In the genomic region with DNA sequence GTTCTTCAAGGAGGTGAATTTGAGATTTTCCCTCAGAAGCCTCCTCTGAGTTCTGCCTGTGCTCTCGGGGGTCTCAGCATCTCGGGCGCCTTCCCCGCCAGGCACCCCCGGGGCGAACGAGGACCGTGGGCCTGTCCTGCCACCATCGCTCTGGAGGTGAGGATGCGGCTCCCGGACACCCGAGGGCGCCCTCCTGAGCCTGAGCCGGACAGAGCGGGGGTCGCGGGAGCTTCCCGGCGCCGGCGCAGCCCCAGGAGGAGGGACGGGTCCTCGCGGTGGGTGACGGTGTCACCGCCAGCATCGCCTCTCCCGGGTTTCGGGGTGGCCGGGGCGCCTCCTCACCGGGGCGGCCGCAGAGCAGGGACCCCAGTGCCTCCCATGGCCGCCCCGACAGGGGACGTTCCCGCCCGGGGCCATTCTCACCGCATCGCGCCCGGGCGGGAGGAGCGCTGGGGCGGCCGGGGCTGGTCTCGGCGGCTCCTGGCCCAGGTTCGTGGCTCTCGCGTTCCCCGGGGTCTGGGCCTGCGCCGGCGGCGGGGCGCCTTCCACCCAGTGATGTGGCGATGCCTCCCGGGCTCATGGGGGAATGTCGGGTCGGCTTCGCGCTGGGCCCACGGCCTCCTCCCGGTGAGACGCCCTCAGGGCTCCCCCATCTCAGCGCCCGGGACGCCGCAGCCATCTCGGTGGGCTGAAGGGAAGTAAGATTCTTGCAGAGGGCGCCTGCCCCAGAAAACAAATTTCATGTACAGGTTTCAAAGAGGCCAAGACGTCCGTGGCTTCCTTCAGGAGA, we compare ENCODE assay signal across 9 cellular contexts.
A peak's percentile ranks its signal among the peaks of the same experiment; 100 is the strongest.
DNase-seq lines count a peak whose midpoint lies in the region; ATAC-seq and TF ChIP-seq lines count a peak whose summit lies in the region.
"Had no signal": no experiment of that assay in that cellular context is flagged by ENCODE, and none has a peak within 500 bp of the region (broad histone marks: within the 10 kb centered on the region; RNA-seq: fewer than 3 reads in every experiment).

No MANE protein-coding gene starts in this region.

- H3K27me3 ChIP-seq in Peyer's patch (no peaks in the 10 kb centered on the region), right lobe of liver (no peaks in the 10 kb centered on the region)

- H3K36me3 ChIP-seq in Peyer's patch (no peaks in the 10 kb centered on the region), right lobe of liver (no peaks in the 10 kb centered on the region)
- H3K36me3 ChIP-seq: SJCRH30 had no signal

- 10% methylated on average over 12 of the region's 75 CpGs for WGBS in right lobe of liver (ENCODE audit: insufficient coverage, low coverage, low lambda C conversion rate, missing lambda C conversion rate)

- peak overlapping the region in 3 of 4 donors; percentile 9 to 35 (median 25) for H3K27ac ChIP-seq in Peyer's patch
- peak overlapping the region in 1 of 3 donors; percentile 59 for H3K27ac ChIP-seq in right lobe of liver
- H3K27ac ChIP-seq: SJCRH30 had no signal

- H3K4me1 Mint-ChIP-seq in stimulated activated naive B cell treated with anti-CD40 and anti-IgM and Interleukin-4, amounts not matched to agents 10 μg/mL and 1 μg/mL and 100 μg/mL, for 72 hours, result peaks cover 15 to 25% of the 10 kb centered on the region in 2 donors

- peak overlapping the region; percentile 14 for H3K27ac Mint-ChIP-seq in stimulated activated naive B cell treated with anti-CD40 and anti-IgM and Interleukin-4, amounts not matched to agents 10 μg/mL and 1 μg/mL and 100 μg/mL, for 72 hours

- TF ChIP-seq CTCF in Peyer's patch (IDR thresholded peaks at IDR 0.05), result peak in 2 of 6 experiments; percentile 16 to 18
- TF ChIP-seq CTCF in choroid plexus epithelial cell (conservative IDR thresholded peaks at IDR 0.05; ENCODE audit: low read depth, low read length), result peak; percentile 41
- TF ChIP-seq CTCF in right lobe of liver (IDR thresholded peaks at IDR 0.05), result peak; percentile 21 to 46 (median 34)

- no peak for TF ChIP-seq POLR2A in Peyer's patch (IDR thresholded peaks at IDR 0.05)
- no peak for TF ChIP-seq POLR2A in right lobe of liver (IDR thresholded peaks at IDR 0.05)

- H3K9me3 Mint-ChIP-seq in stimulated activated naive B cell treated with anti-CD40 and anti-IgM and Interleukin-4, amounts not matched to agents 10 μg/mL and 1 μg/mL and 100 μg/mL, for 72 hours, result no peaks in the 10 kb centered on the region

- no peaks in the 10 kb centered on the region for H3K4me1 ChIP-seq in Peyer's patch
- peaks cover 0 to 4% (median 0%) of the 10 kb centered on the region in 4 donors for H3K4me1 ChIP-seq in right lobe of liver
- H3K4me1 ChIP-seq: SJCRH30 had no signal

- peaks cover 26 to 42% of the 10 kb centered on the region in 2 donors for H3K27me3 Mint-ChIP-seq in stimulated activated naive B cell treated with anti-CD40 and anti-IgM and Interleukin-4, amounts not matched to agents 10 μg/mL and 1 μg/mL and 100 μg/mL, for 72 hours

- H3K36me3 Mint-ChIP-seq in stimulated activated naive B cell treated with anti-CD40 and anti-IgM and Interleukin-4, amounts not matched to agents 10 μg/mL and 1 μg/mL and 100 μg/mL, for 72 hours, result no peaks in the 10 kb centered on the region

- ATAC-seq in right lobe of liver (peak; percentile 63 to 83 (median 74)), GM21381 (IDR thresholded peaks at IDR 0.05; ENCODE audit: unreplicated experiment) (no peak), GM18498 (IDR thresholded peaks at IDR 0.05; ENCODE audit: unreplicated experiment) (no peak)
- peak; percentile 46 to 49 for ATAC-seq in stimulated activated naive B cell treated with anti-CD40 and anti-IgM and Interleukin-4, amounts not matched to agents 10 μg/mL and 1 μg/mL and 100 μg/mL, for 72 hours (replicated peaks)

- no peaks in the 10 kb centered on the region for H3K9me3 ChIP-seq in Peyer's patch
- H3K9me3 ChIP-seq in right lobe of liver, result no peaks in the 10 kb centered on the region
- H3K9me3 ChIP-seq: SJCRH30 had no signal

- peak overlapping the region; percentile 10 to 56 for H3K4me3 Mint-ChIP-seq in stimulated activated naive B cell treated with anti-CD40 and anti-IgM and Interleukin-4, amounts not matched to agents 10 μg/mL and 1 μg/mL and 100 μg/mL, for 72 hours

- H3K4me3 ChIP-seq in Peyer's patch (peak overlapping the region; percentile 25 to 54 (median 36)), choroid plexus epithelial cell (ENCODE audit: low read depth, low read length) (peak overlapping the region; percentile 14), right lobe of liver (peak overlapping the region; percentile 24 to 45 (median 25))
- H3K4me3 ChIP-seq: SJCRH30 had no signal

- DNase-seq in Peyer's patch (peak in 2 of 3 donors; percentile 48 to 55), choroid plexus epithelial cell (ENCODE audit: low read depth) (peak; percentile 5), right lobe of liver (peak in 2 of 3 donors; percentile 46 to 59), kidney tubule cell (ENCODE audit: low spot score) (no peak), NCI-H748 treated with DMSO at 0.1 percent for 48 hours (lab: John Stamatoyannopoulos, UW) (no peak)
- DNase-seq in stimulated activated naive B cell treated with anti-CD40 and anti-IgM and Interleukin-4, amounts not matched to agents 10 μg/mL and 1 μg/mL and 100 μg/mL, for 72 hours, result no peak
- DNase-seq: SJCRH30 had no signal

- intact Hi-C loops in right lobe of liver (cut with DNase I), result no loop called here

Comparison
In these comparisons a context has a peak if more than half of its experiments do, and no peak if none do; other contexts are left out.
1. DNase-seq: peak in Peyer's patch (2 of 3), choroid plexus epithelial cell (single experiment) and right lobe of liver (2 of 3); none in stimulated activated naive B cell treated with anti-CD40 and anti-IgM and Interleukin-4, amounts not matched to agents 10 μg/mL and 1 μg/mL and 100 μg/mL, for 72 hours (single experiment), kidney tubule cell (single experiment) and NCI-H748 treated with DMSO at 0.1 percent for 48 hours (single experiment).
2. ATAC-seq: peak in right lobe of liver (4 of 4) and stimulated activated naive B cell treated with anti-CD40 and anti-IgM and Interleukin-4, amounts not matched to agents 10 μg/mL and 1 μg/mL and 100 μg/mL, for 72 hours (2 of 2); none in GM21381 (single experiment) and GM18498 (single experiment).
3. Peak in every context shown above with its lines, with median percentiles within 50 percentile points of each other: H3K4me3 ChIP-seq.